ENCODE assay signal across 23 cellular contexts in genomic region chr9:86994231-86994630, GRCh38.
"Had no signal": no experiment of that assay in that cellular context is flagged by ENCODE, and none has a peak within 500 bp of the region (broad histone marks: within the 10 kb centered on the region; RNA-seq: fewer than 3 reads in every experiment).

No MANE protein-coding gene starts in this region.

- ATAC-seq: activated naive CD4-positive, alpha-beta T cell treated with anti-CD3 and anti-CD28 coated beads, Interleukin-2, amount 50 U/mL, for 72 hours; activated T-cell treated with anti-CD3 and anti-CD28 coated beads, Interleukin-2, amount 50 U/mL, for 72 hours; gastrocnemius medialis; left ventricle myocardium superior; mucosa of descending colon; sciatic nerve; stimulated activated effector memory CD8-positive, alpha-beta T cell treated with anti-CD3 and anti-CD28 coated beads, Interleukin-12 subunit alpha, Interleukin-12 subunit beta, amount 100 ng/mL, for 72 hours; stimulated activated naive CD8-positive, alpha-beta T cell treated with anti-CD3 and anti-CD28 coated beads, Interleukin-15, amount 100 ng/mL, for 72 hours had no signal

- H3K4me1 ChIP-seq: gastrocnemius medialis, vagina had no signal

- H3K27me3 ChIP-seq: gastrocnemius medialis, ovary, vagina had no signal

- H3K27ac ChIP-seq: gastrocnemius medialis, ovary, vagina had no signal

- DNase-seq: activated CD4-positive, alpha-beta T cell treated with anti-CD3 and anti-CD28 coated beads for 4 hours; activated CD4-positive, alpha-beta T cell treated with anti-CD3 and anti-CD28 coated beads, Interleukin-2, amount 50 U/mL, for 4 hours; activated naive CD4-positive, alpha-beta T cell; activated T-cell treated with anti-CD3 and anti-CD28 coated beads for 4 hours; activated T-cell treated with anti-CD3 and anti-CD28 coated beads, Interleukin-2, amount 50 U/mL, for 72 hours; anterior cingulate cortex; dermis blood vessel endothelial cell; effector CD4-positive, alpha-beta T cell; gastrocnemius medialis; glutamatergic neuron; islet precursor cell; left ventricle myocardium superior; mucosa of descending colon; ovary; small intestine; stimulated activated CD4-positive, alpha-beta T cell treated with anti-CD3 and anti-CD28 coated beads, Interleukin-4, amount 100 ng/mL, for 24 hours; stimulated activated naive CD8-positive, alpha-beta T cell treated with anti-CD3 and anti-CD28 coated beads, Interleukin-15, amount 100 ng/mL, for 72 hours; substantia nigra; T-helper 2 cell had no signal

- H3K9me3 ChIP-seq: gastrocnemius medialis, mucosa of descending colon, ovary, vagina had no signal

- H3K4me3 ChIP-seq: gastrocnemius medialis, mucosa of descending colon, ovary, vagina had no signal

- H3K36me3 ChIP-seq: gastrocnemius medialis, ovary, vagina had no signal
